ENCODE assay signal across 25 cellular contexts in genomic region chr18:28143725-28144124, GRCh38. TPM values are rescaled to one million over a fixed set of nuclear protein-coding genes. Genes with fewer than 3 reads are reported as not detected.
DNase-seq lines count a peak whose midpoint lies in the region; ATAC-seq, FAIRE-seq and TF ChIP-seq lines count a peak whose summit lies in the region.
"Had no signal": no experiment of that assay in that cellular context is flagged by ENCODE, and none has a peak within 500 bp of the region (broad histone marks: within the 10 kb centered on the region; RNA-seq: fewer than 3 reads in every experiment).

No MANE protein-coding gene starts in this region.

- ATAC-seq in HepG2 (no peak), right lobe of liver (no peak)
- ATAC-seq: A549 had no signal

- TF ChIP-seq EP300 in HepG2 (IDR thresholded peaks at IDR 0.05; ENCODE audit: low read depth in 2 of 2, low read length in 2 of 2), result no peak
- TF ChIP-seq EP300 in HepG2 (CRISPR knock-in tag; IDR thresholded peaks at IDR 0.05; ENCODE audit: borderline replicate concordance), result no peak

- no peaks in the 10 kb centered on the region for H3K9me1 ChIP-seq in endothelial cell of umbilical vein (replicated peaks; ENCODE audit: control insufficient read depth, extremely low read depth, insufficient read depth, low read length)

- TF ChIP-seq RAD21 in HepG2 (CRISPR knock-in tag; IDR thresholded peaks at IDR 0.05), result no peak

- H4K20me1 ChIP-seq in HepG2 (ENCODE audit: insufficient read depth, low read length) (no peaks in the 10 kb centered on the region), endothelial cell of umbilical vein (replicated peaks; ENCODE audit: control insufficient read depth, extremely low read depth, insufficient read depth, low read length) (peaks cover 2% of the 10 kb centered on the region)
- H4K20me1 ChIP-seq: BLaER1 treated with 17β-estradiol and CSF1 and Interleukin-3, amounts not matched to agents 10 nM and 100 nM had no signal

- no peak overlapping the region for H2AFZ ChIP-seq in HepG2 (ENCODE audit: low read length)
- no peak overlapping the region for H2AFZ ChIP-seq in endothelial cell of umbilical vein (ENCODE audit: low read depth, low read length)

- TF ChIP-seq CTCF in HepG2 (CRISPR knock-in tag; IDR thresholded peaks at IDR 0.05) (no peak), right lobe of liver (IDR thresholded peaks at IDR 0.05) (no peak), endothelial cell of umbilical vein (IDR thresholded peaks at IDR 0.05; ENCODE audit: extremely low read depth in 1 of 2, insufficient read depth in 1 of 2, low read depth in 1 of 2, low read length in 2 of 2) (no peak), colonic mucosa (IDR thresholded peaks at IDR 0.05) (no peak)

- H3K4me3 ChIP-seq in HepG2 (replicated peaks in 1 of 3; ENCODE audit: insufficient read depth in 1 of 3, low read depth in 2 of 3, low read length in 3 of 3) (no peak overlapping the region), right lobe of liver (no peak overlapping the region), endothelial cell of umbilical vein (replicated peaks in 1 of 3; ENCODE audit: insufficient read depth in 1 of 3, low read depth in 1 of 3, low read length in 3 of 3) (no peak overlapping the region), colonic mucosa (no peak overlapping the region)
- H3K4me3 ChIP-seq: A549; BLaER1 treated with 17β-estradiol and CSF1 and Interleukin-3, amounts not matched to agents 10 nM and 100 nM; HAP-1 had no signal

- H3K4me1 ChIP-seq in HepG2 (ENCODE audit: insufficient read depth, low read length), result peaks cover 8% of the 10 kb centered on the region
- H3K4me1 ChIP-seq in right lobe of liver, result peaks cover 0 to 11% (median 2%) of the 10 kb centered on the region in 4 donors
- H3K4me1 ChIP-seq in endothelial cell of umbilical vein (ENCODE audit: control insufficient read depth, extremely low read depth, insufficient read depth, low read length), result peaks cover 10% of the 10 kb centered on the region
- H3K4me1 ChIP-seq in colonic mucosa, result no peaks in the 10 kb centered on the region
- H3K4me1 ChIP-seq: BE2C had no signal

- intact Hi-C loops in HepG2 (cut with micrococcal nuclease; ENCODE audit: unreplicated experiment), result no loop called here
- intact Hi-C loops in right lobe of liver (cut with DNase I), result no loop called here
- intact Hi-C loops in endothelial cell of umbilical vein (cut with micrococcal nuclease), result no loop called here
- intact Hi-C loops in head of caudate nucleus (cut with DNase I), result no loop called here
- intact Hi-C loops in colonic mucosa (cut with DNase I), result no loop called here

- WGBS in HepG2 (ENCODE audit: low lambda C conversion rate), result 60% methylated on average over 2 of the region's 2 CpGs
- WGBS in right lobe of liver (ENCODE audit: insufficient coverage, low coverage, low lambda C conversion rate, missing lambda C conversion rate), result 67% methylated on average over 2 of the region's 2 CpGs

- in situ Hi-C loops in HepG2 (cut with HindIII; ENCODE audit: extremely low pct_ligation_motif_present, low pct_unique_long_range_greater_than_20kb), result no loop called here

- no peaks in the 10 kb centered on the region for H3K36me3 ChIP-seq in HepG2 (replicated peaks in 1 of 2; ENCODE audit: control insufficient read depth in 1 of 2, insufficient read depth in 2 of 2, low read length in 2 of 2)
- H3K36me3 ChIP-seq in right lobe of liver, result no peaks in the 10 kb centered on the region
- no peaks in the 10 kb centered on the region for H3K36me3 ChIP-seq in endothelial cell of umbilical vein (ENCODE audit: control insufficient read depth in 2 of 2, extremely low read depth in 1 of 2, insufficient read depth in 2 of 2, low read length in 2 of 2)
- H3K36me3 ChIP-seq in colonic mucosa, result no peaks in the 10 kb centered on the region
- H3K36me3 ChIP-seq: BLaER1 treated with 17β-estradiol and CSF1 and Interleukin-3, amounts not matched to agents 10 nM and 100 nM; HAP-1 had no signal

- POLR2A ChIA-PET in HepG2 (lab: Yijun Ruan, JAX), result no interaction called here
- POLR2A ChIA-PET in endothelial cell of umbilical vein (lab: Charles Lee), result no interaction called here

- H3K9me3 ChIP-seq in HepG2 (ENCODE audit: low read length) (no peaks in the 10 kb centered on the region), right lobe of liver (no peaks in the 10 kb centered on the region), endothelial cell of umbilical vein (replicated peaks; ENCODE audit: control insufficient read depth, insufficient read depth, low read length) (no peaks in the 10 kb centered on the region), colonic mucosa (no peaks in the 10 kb centered on the region)
- H3K9me3 ChIP-seq: A549; BE2C; BLaER1 treated with 17β-estradiol and CSF1 and Interleukin-3, amounts not matched to agents 10 nM and 100 nM; HAP-1 had no signal

- H3K79me2 ChIP-seq in HepG2 (ENCODE audit: insufficient read depth, low read length), result peaks cover 24% of the 10 kb centered on the region
- H3K79me2 ChIP-seq in endothelial cell of umbilical vein (ENCODE audit: control insufficient read depth, insufficient read depth, low read length), result peaks cover 19% of the 10 kb centered on the region

- H3K27ac ChIP-seq in HepG2 (ENCODE audit: extremely low read length, insufficient read depth, low read length), result no peak overlapping the region
- H3K27ac ChIP-seq in right lobe of liver, result no peak overlapping the region
- no peak overlapping the region for H3K27ac ChIP-seq in endothelial cell of umbilical vein (ENCODE audit: insufficient read depth, low read depth, low read length)
- no peak overlapping the region for H3K27ac ChIP-seq in colonic mucosa
- H3K27ac ChIP-seq: A549; BLaER1 treated with 17β-estradiol and CSF1 and Interleukin-3, amounts not matched to agents 10 nM and 100 nM had no signal

- TF ChIP-seq POLR2A in HepG2 (IDR thresholded peaks at IDR 0.05; ENCODE audit: insufficient read depth in 1 of 2, low read depth in 2 of 2, low read length in 2 of 2) (no peak), right lobe of liver (IDR thresholded peaks at IDR 0.05) (no peak), endothelial cell of umbilical vein (IDR thresholded peaks at IDR 0.05; ENCODE audit: low read depth, low read length) (no peak)

- H3K4me2 ChIP-seq in HepG2 (ENCODE audit: low read depth, low read length), result no peak overlapping the region
- H3K4me2 ChIP-seq in endothelial cell of umbilical vein (ENCODE audit: insufficient read depth, low read length), result no peak overlapping the region
- H3K4me2 ChIP-seq: A549; BLaER1 treated with 17β-estradiol and CSF1 and Interleukin-3, amounts not matched to agents 10 nM and 100 nM had no signal

- no peaks in the 10 kb centered on the region for H3K27me3 ChIP-seq in HepG2 (ENCODE audit: control insufficient read depth in 1 of 2, insufficient read depth in 2 of 2, low read length in 2 of 2)
- H3K27me3 ChIP-seq in right lobe of liver, result no peaks in the 10 kb centered on the region
- H3K27me3 ChIP-seq in endothelial cell of umbilical vein (ENCODE audit: control insufficient read depth in 2 of 2, insufficient read depth in 2 of 2, low read length in 2 of 2), result no peaks in the 10 kb centered on the region
- H3K27me3 ChIP-seq in colonic mucosa, result no peaks in the 10 kb centered on the region
- H3K27me3 ChIP-seq: BE2C; BLaER1 treated with 17β-estradiol and CSF1 and Interleukin-3, amounts not matched to agents 10 nM and 100 nM had no signal

- CTCF ChIA-PET in HepG2 (lab: Yijun Ruan, JAX; ENCODE audit: low intra/inter-chr PET ratio, low total read pairs) (no interaction called here), endothelial cell of umbilical vein (lab: Charles Lee) (no interaction called here)

- H3K9ac ChIP-seq in HepG2 (ENCODE audit: insufficient read depth, low read depth, low read length), result no peak overlapping the region
- H3K9ac ChIP-seq in endothelial cell of umbilical vein (replicated peaks; ENCODE audit: extremely low read depth, insufficient read depth, low read length), result no peak overlapping the region
- H3K9ac ChIP-seq in colonic mucosa (ENCODE audit: low read depth in 2 of 2, low read length in 2 of 2), result no peak overlapping the region
- H3K9ac ChIP-seq: BLaER1 treated with 17β-estradiol and CSF1 and Interleukin-3, amounts not matched to agents 10 nM and 100 nM had no signal

- BruUV-seq in HepG2 (replicated peaks; lab: Mats Ljungman, UMichigan) (no TSS peak), endothelial cell of umbilical vein (replicated peaks; lab: Mats Ljungman, UMichigan) (no TSS peak)

- peak; percentile 44 for DNase-seq in HepG2 (ENCODE audit: low spot score)
- DNase-seq in right lobe of liver, result no peak
- DNase-seq in NCI-H2029 treated with DMSO at 0.1 percent for 48 hours (lab: John Stamatoyannopoulos, UW), result peak; percentile 28
- DNase-seq in SHP77 (lab: John Stamatoyannopoulos, UW), result peak; percentile 61 to 69
- no peak for DNase-seq in endothelial cell of umbilical vein (ENCODE audit: low read depth, low spot score)
- DNase-seq in head of caudate nucleus, result no peak
- no peak for DNase-seq in activated T-cell treated with anti-CD3 and anti-CD28 coated beads, Interleukin-2, amount 50 U/mL, for 48 hours
- no peak for DNase-seq in colonic mucosa
- DNase-seq: 8988T; ACHN; AML-193; BE2C; CD4-positive, alpha-beta T cell; CD8-positive, alpha-beta memory T cell; DMS 273 treated with DMSO at 0.1 percent for 48 hours; DMS79; EL; GF-D8; GOT3 had no signal

- dilution Hi-C loops in endothelial cell of umbilical vein (cut with MboI; ENCODE audit: extremely low pct_ligation_motif_present, low sequenced_read_pairs), result no loop called here

- FAIRE-seq in HepG2 (lab: Jason Lieb, UNC), result no peak
- FAIRE-seq in endothelial cell of umbilical vein (lab: Jason Lieb, UNC), result no peak
- FAIRE-seq: A549, GM12891, GM18507, H54 had no signal

RNA-seq across cellular contexts. Expression of gene CDH2, which starts 33.2 kb away (rescaled TPM):
- total RNA-seq in HepG2 (2016; rRNA removed; fragmentation: Illumina TruSeq; extraction: Trizol), result 14.6 and 18.6 TPM in 2 replicates
- 2.2 TPM in 2 replicates for total RNA-seq in HepG2 (2016; cell fraction: cytosol; rRNA removed; fragmentation: Illumina TruSeq; extraction: Trizol; ENCODE audit: low read depth)
- 13.2 and 17.8 TPM in 2 replicates for total RNA-seq in HepG2 (2016; cell fraction: insoluble cytoplasmic fraction; rRNA removed; fragmentation: Illumina TruSeq; extraction: Trizol)
- total RNA-seq in HepG2 (2016; cell fraction: membrane; rRNA removed; fragmentation: Illumina TruSeq; extraction: Trizol), result 6.8 and 7.7 TPM in 2 replicates
- 26.3 and 30.4 TPM in 2 replicates for total RNA-seq in HepG2 (2016; cell fraction: nucleus; rRNA removed; fragmentation: Illumina TruSeq; extraction: Trizol)
- 27.6 and 36.1 TPM in 2 replicates for polyA plus RNA-seq in HepG2 (2011; rRNA removed)
- polyA plus RNA-seq in HepG2 (2011; cell fraction: cytosol; rRNA removed), result 26.1 and 29.9 TPM in 2 replicates
- polyA plus RNA-seq in HepG2 (2011; cell fraction: nucleus; rRNA removed), result 12.8 and 13.4 TPM in 2 replicates
- 71.4 and 72.2 TPM in 2 replicates for polyA plus RNA-seq in HepG2 (2012)
- 1.3 TPM in 2 replicates for polyA plus RNA-seq in HepG2 (2016; cell fraction: cytosol; fragmentation: Illumina TruSeq; extraction: Trizol; ENCODE audit: low read depth)
- 12.0 and 12.8 TPM in 2 replicates for polyA plus RNA-seq in HepG2 (2016; cell fraction: insoluble cytoplasmic fraction; fragmentation: Illumina TruSeq; extraction: Trizol; ENCODE audit: low read depth)
- 3.5 and 4.5 TPM in 2 replicates for polyA plus RNA-seq in HepG2 (2016; cell fraction: membrane; fragmentation: Illumina TruSeq; extraction: Trizol; ENCODE audit: low read depth)
- polyA plus RNA-seq in HepG2 (2016; cell fraction: nucleus; fragmentation: Illumina TruSeq; extraction: Trizol; ENCODE audit: insufficient read depth, low read depth), result 23.8 and 24.4 TPM in 2 replicates
- polyA minus RNA-seq in HepG2 (2011; rRNA and poly(A)+ RNA removed; ENCODE audit: low replicate concordance), result 0.23 and 58.1 TPM in 2 replicates
- polyA minus RNA-seq in HepG2 (2011; cell fraction: cytosol; rRNA and poly(A)+ RNA removed), result 47.6 and 51.6 TPM in 2 replicates
- polyA minus RNA-seq in HepG2 (2011; cell fraction: nucleus; rRNA and poly(A)+ RNA removed), result 50.2 and 52.5 TPM in 2 replicates
- 10 to 100 TPM; 32.3 to 46.8 (median 35.8) TPM for total RNA-seq in right lobe of liver
- total RNA-seq in endothelial cell of umbilical vein, result 59.5 and 84.2 TPM in 2 replicates
- 34.6 and 37.6 TPM in 2 replicates for polyA plus RNA-seq in endothelial cell of umbilical vein
- polyA plus RNA-seq in endothelial cell of umbilical vein (2011; cell fraction: cytosol; rRNA removed), result 41.3 and 43.1 TPM in 2 replicates
- 33.1 and 45.9 TPM in 2 replicates for polyA plus RNA-seq in endothelial cell of umbilical vein (2011; cell fraction: nucleus; rRNA removed)
- polyA plus RNA-seq in endothelial cell of umbilical vein (2012), result 48.2 and 91.9 TPM in 2 replicates
- polyA minus RNA-seq in endothelial cell of umbilical vein, result 108 and 120 TPM in 2 replicates
- polyA minus RNA-seq in endothelial cell of umbilical vein (2011; cell fraction: cytosol; rRNA and poly(A)+ RNA removed), result not detected
- polyA minus RNA-seq in endothelial cell of umbilical vein (2011; cell fraction: nucleus; rRNA and poly(A)+ RNA removed), result 55.3 and 76.3 TPM in 2 replicates
- total RNA-seq in colonic mucosa, result 1 to 10 TPM in 1 of 2 donors, under 1 TPM in 1; 0.84 to 1.4 TPM
- total RNA-seq: CD4-positive, alpha-beta T cell; CD8-positive, alpha-beta memory T cell had no signal

Comparison
In these comparisons a context has a peak if more than half of its experiments do, and no peak if none do; other contexts are left out.
1. DNase-seq: peak in HepG2 (single experiment), NCI-H2029 treated with DMSO at 0.1 percent for 48 hours (single experiment) and SHP77 (2 of 2); none in right lobe of liver (0 of 3), endothelial cell of umbilical vein (single experiment), head of caudate nucleus (0 of 42), activated T-cell treated with anti-CD3 and anti-CD28 coated beads, Interleukin-2, amount 50 U/mL, for 48 hours (0 of 2) and colonic mucosa (single experiment).